2 cellular contexts compared by ENCODE assay signal in the genomic region with DNA sequence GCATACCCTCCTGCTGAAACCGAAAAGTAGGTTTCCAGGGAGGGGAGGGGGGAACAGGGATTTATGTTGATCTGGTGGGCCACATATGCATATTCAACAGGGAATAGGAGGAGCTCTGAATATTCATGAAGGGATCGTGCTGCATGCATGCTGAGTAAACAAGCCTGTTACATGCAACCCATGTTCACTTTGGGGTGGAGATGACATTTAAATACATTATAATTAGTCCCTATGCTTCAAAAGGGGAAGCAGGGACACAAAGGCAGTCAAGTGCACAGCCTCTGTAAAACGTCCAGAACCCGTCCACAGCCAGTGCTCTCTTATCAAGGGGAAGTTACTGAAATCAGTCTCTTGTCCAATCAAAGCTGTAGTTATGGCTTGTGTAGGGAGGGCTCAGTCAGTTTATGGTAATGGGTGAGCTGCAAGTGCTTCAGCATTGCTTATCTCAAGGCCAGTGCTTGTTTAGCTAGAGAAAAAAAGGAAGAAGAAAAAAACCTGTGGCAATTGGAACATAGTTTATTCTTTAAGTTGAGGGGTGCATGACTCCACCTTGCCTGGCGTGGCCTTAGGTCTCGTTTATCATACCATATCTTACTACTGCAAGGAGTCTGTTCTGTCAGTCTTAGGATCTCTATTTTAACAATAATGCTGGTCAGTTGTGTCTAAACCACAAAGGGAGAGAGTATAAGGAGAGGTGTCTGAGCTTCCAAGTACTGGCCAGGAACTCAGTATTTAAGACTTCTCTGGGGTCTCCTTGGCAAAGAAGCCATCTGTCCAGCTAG. TPM values are rescaled to one million over a fixed set of nuclear protein-coding genes. Genes with fewer than 3 reads are reported as not detected.
"Had no signal": no experiment of that assay in that cellular context is flagged by ENCODE, and none has a peak within 500 bp of the region (broad histone marks: within the 10 kb centered on the region; RNA-seq: fewer than 3 reads in every experiment).

No MANE protein-coding gene starts in this region.

RNA-seq across cellular contexts. Expression of a gene that starts 28.7 kb away (rescaled TPM):
- polyA plus RNA-seq: lung, ovary had no signal
